Comparison of ENCODE assay signal across 1 cellular context in genomic region chr14:34453226-34453625, GRCh38.
TF ChIP-seq lines count a peak whose summit lies in the region.

No MANE protein-coding gene starts in this region.

TF ChIP-seq in K562, 482 proteins besides CTCF, POLR2A, EP300 and RAD21 (continued from another document):
- TF ChIP-seq ZNF318 (IDR thresholded peaks at IDR 0.05; ENCODE audit: borderline replicate concordance in 1 of 2, low read depth in 1 of 2), result no peak
